1 cellular context compared by ENCODE assay signal in genomic region chr19:56119585-56119978, GRCh38.
TF ChIP-seq lines count a peak whose summit lies in the region.

No MANE protein-coding gene starts in this region.

TF ChIP-seq in K562, 482 proteins besides CTCF, POLR2A, EP300 and RAD21:
- TF ChIP-seq NRF1 (conservative IDR thresholded peaks at IDR 0.05 in 1 of 2, IDR thresholded peaks at IDR 0.05 in 1 of 2) (peak; percentile 48 to 64), PREB (CRISPR knock-in tag; IDR thresholded peaks at IDR 0.05) (no peak), MEIS2 (IDR thresholded peaks at IDR 0.05; ENCODE audit: partially characterized antibody) (no peak), SFPQ (IDR thresholded peaks at IDR 0.05; ENCODE audit: low read depth, low read length) (no peak), STAG1 (CRISPR knock-in tag; IDR thresholded peaks at IDR 0.05; ENCODE audit: borderline replicate concordance) (peak; percentile 27; the same call in 1 of the 2 replicates), DDX20 (tag; IDR thresholded peaks at IDR 0.05; ENCODE audit: low read depth) (no peak), TAF9B (IDR thresholded peaks at IDR 0.05; ENCODE audit: partially characterized antibody) (no peak), EP400 (IDR thresholded peaks at IDR 0.05) (no peak), ZNF449 (CRISPR knock-in tag; IDR thresholded peaks at IDR 0.05) (no peak), HINFP (tag; conservative IDR thresholded peaks at IDR 0.05; ENCODE audit: low read depth) (no peak), RCOR1 (IDR thresholded peaks at IDR 0.05; ENCODE audit: borderline replicate concordance in 1 of 2, low read depth in 2 of 2, low read length in 2 of 2) (0 out of 4 replicates have a peak, but pooled peaks of 1 of the 2 experiments have one; percentile 25), ZBTB11 (CRISPR knock-in tag; IDR thresholded peaks at IDR 0.05) (no peak), BRCA1 (IDR thresholded peaks at IDR 0.05) (no peak), BRCA1 (CRISPR knock-in tag; IDR thresholded peaks at IDR 0.05) (no peak), CHD1 (IDR thresholded peaks at IDR 0.05; ENCODE audit: low read length) (peak; percentile 66), CTBP1 (IDR thresholded peaks at IDR 0.05; ENCODE audit: borderline replicate concordance) (0 out of 2 replicates have a peak, but pooled peaks have one; percentile 42), HMBOX1 (IDR thresholded peaks at IDR 0.05) (no peak), RBM22 (IDR thresholded peaks at IDR 0.05; ENCODE audit: low read depth, low read length, poor library complexity, severe bottlenecking) (no peak), E4F1 (CRISPR knock-in tag; IDR thresholded peaks at IDR 0.05; ENCODE audit: borderline replicate concordance) (no peak), ZNF224 (CRISPR knock-in tag; IDR thresholded peaks at IDR 0.05) (no peak), LCOR (CRISPR knock-in tag; IDR thresholded peaks at IDR 0.05) (0 out of 2 replicates have a peak, but pooled peaks have one; percentile 38), ZNF830 (CRISPR knock-in tag; IDR thresholded peaks at IDR 0.05) (no peak), ETV5 (CRISPR knock-in tag; IDR thresholded peaks at IDR 0.05; ENCODE audit: low read depth) (no peak), SRSF7 (optimal IDR thresholded peaks at IDR 0.05; ENCODE audit: low read depth, low read length) (no peak), ARID4B (CRISPR knock-in tag; IDR thresholded peaks at IDR 0.05) (no peak)
